Comparison of ENCODE assay signal across 11 cellular contexts in the genomic region with DNA sequence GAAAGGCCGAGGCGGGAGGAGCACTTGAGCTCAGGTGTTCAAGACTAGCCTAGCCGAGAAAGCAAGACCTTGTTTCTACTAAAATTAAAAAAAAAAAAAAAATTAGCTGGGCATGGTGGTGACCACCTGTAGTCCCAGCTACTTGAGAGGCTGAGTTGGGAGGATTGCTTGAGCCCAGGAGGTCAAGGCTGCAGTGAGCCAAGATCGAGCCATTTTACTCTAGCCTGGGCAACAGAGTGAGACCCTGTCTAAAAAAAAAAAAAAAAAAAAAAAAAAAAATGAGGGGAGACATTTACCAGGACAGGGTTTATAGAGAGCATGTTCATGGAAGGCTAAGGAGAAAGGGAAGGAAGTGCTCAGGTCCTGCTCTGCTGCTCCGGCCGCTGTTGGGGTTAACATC. TPM values are rescaled to one million over a fixed set of nuclear protein-coding genes. Genes with fewer than 3 reads are reported as not detected.
"Had no signal": no experiment of that assay in that cellular context is flagged by ENCODE, and none has a peak within 500 bp of the region (broad histone marks: within the 10 kb centered on the region; RNA-seq: fewer than 3 reads in every experiment).

No MANE protein-coding gene starts in this region.

RNA-seq across cellular contexts. Expression of a gene that starts 25.5 kb away (rescaled TPM):
- total RNA-seq: T-helper 1 cell treated with Interleukin-12 subunit alpha and Interleukin-12 subunit beta and Interleukin-4 antibody, amounts not matched to agents 30 ng/mL and 1 ng/mL, for 36 hours had no signal

RNA-seq across cellular contexts. Expression of a gene that starts 58.4 kb away (rescaled TPM):
- total RNA-seq: OCI-LY7; PC-3; PC-9; Right ventricle myocardium inferior; RPMI7951; SJCRH30; SJSA1; SK-MEL-5; T-cell; T-helper 1 cell treated with Interleukin-12 subunit alpha and Interleukin-12 subunit beta and Interleukin-4 antibody, amounts not matched to agents 30 ng/mL and 1 ng/mL, for 36 hours had no signal
- polyA plus RNA-seq: SK-N-SH had no signal
